ENCODE assay signal across 17 cellular contexts in the genomic region with DNA sequence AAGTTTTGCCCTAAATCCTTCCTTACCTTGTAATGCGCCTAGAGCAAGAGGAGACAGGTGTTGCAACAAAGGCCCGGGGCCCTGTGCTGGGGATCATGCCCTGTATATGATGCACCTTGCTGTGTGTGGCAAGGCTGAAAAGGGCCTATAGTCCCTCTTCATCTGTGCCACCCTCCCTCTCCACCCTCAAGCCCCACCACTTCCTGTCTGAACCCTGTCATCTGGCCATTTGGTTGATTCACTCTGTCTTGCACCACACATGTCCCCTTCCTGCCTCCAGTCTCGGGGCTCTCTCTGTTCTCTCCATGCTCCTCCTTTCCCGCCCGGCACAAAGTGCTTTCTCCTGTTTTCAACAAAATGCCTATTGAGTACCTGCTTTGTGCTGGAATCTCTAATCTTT. TPM values are rescaled to one million over a fixed set of nuclear protein-coding genes. Genes with fewer than 3 reads are reported as not detected.
DNase-seq lines count a peak whose midpoint lies in the region; ATAC-seq and TF ChIP-seq lines count a peak whose summit lies in the region.
"Had no signal": no experiment of that assay in that cellular context is flagged by ENCODE, and none has a peak within 500 bp of the region (broad histone marks: within the 10 kb centered on the region; RNA-seq: fewer than 3 reads in every experiment).

No MANE protein-coding gene starts in this region.

- H3K27ac Mint-ChIP-seq in activated CD4-positive, alpha-beta T cell treated with anti-CD3 and anti-CD28 coated beads for 36 hours, result no peak overlapping the region
- peak overlapping the region; percentile 58 for H3K27ac Mint-ChIP-seq in T-helper 2 cell treated with Interferon-gamma antibody and Interleukin-4, amounts not matched to agents 5 μg/mL and 100 μg/mL, for 36 hours
- H3K27ac Mint-ChIP-seq in natural killer cell, result no peak overlapping the region

- H3K27me3 Mint-ChIP-seq in activated CD4-positive, alpha-beta T cell treated with anti-CD3 and anti-CD28 coated beads for 36 hours, result no peaks in the 10 kb centered on the region
- H3K27me3 Mint-ChIP-seq in T-helper 2 cell treated with Interferon-gamma antibody and Interleukin-4, amounts not matched to agents 5 μg/mL and 100 μg/mL, for 36 hours (ENCODE audit: low read depth), result no peaks in the 10 kb centered on the region
- H3K27me3 Mint-ChIP-seq in natural killer cell (ENCODE audit: low read depth in 2 of 2), result peaks cover 0 to 4% of the 10 kb centered on the region in 2 donors

- H3K4me1 Mint-ChIP-seq in activated CD4-positive, alpha-beta T cell treated with anti-CD3 and anti-CD28 coated beads for 36 hours, result peaks cover 13% of the 10 kb centered on the region
- H3K4me1 Mint-ChIP-seq in T-helper 2 cell treated with Interferon-gamma antibody and Interleukin-4, amounts not matched to agents 5 μg/mL and 100 μg/mL, for 36 hours (ENCODE audit: low read depth), result peaks cover 13% of the 10 kb centered on the region
- peaks cover 6 to 7% of the 10 kb centered on the region in 2 donors for H3K4me1 Mint-ChIP-seq in natural killer cell

- no peaks in the 10 kb centered on the region for H3K9me3 Mint-ChIP-seq in activated CD4-positive, alpha-beta T cell treated with anti-CD3 and anti-CD28 coated beads for 36 hours (ENCODE audit: low read depth)
- no peaks in the 10 kb centered on the region for H3K9me3 Mint-ChIP-seq in T-helper 2 cell treated with Interferon-gamma antibody and Interleukin-4, amounts not matched to agents 5 μg/mL and 100 μg/mL, for 36 hours
- no peaks in the 10 kb centered on the region for H3K9me3 Mint-ChIP-seq in natural killer cell

- no peaks in the 10 kb centered on the region for H3K36me3 Mint-ChIP-seq in activated CD4-positive, alpha-beta T cell treated with anti-CD3 and anti-CD28 coated beads for 36 hours (ENCODE audit: low read depth)
- H3K36me3 Mint-ChIP-seq in T-helper 2 cell treated with Interferon-gamma antibody and Interleukin-4, amounts not matched to agents 5 μg/mL and 100 μg/mL, for 36 hours (ENCODE audit: low read depth), result peaks cover 1% of the 10 kb centered on the region
- no peaks in the 10 kb centered on the region for H3K36me3 Mint-ChIP-seq in natural killer cell

- intact Hi-C loops in activated CD4-positive, alpha-beta T cell treated with anti-CD3 and anti-CD28 coated beads for 36 hours (cut with DNase I, micrococcal nuclease), result no loop called here
- intact Hi-C loops in natural killer cell (cut with micrococcal nuclease), result no loop called here

- CTCF ChIA-PET in activated CD4-positive, alpha-beta T cell treated with anti-CD3 and anti-CD28 coated beads for 36 hours (lab: Charles Lee), result interaction anchor here (0.6 to 1.7 kb wide), 4 partner anchors 10 to 142 kb away, joined by 3 to 4 read pairs (median 3); no protein-coding TSS in a partner anchor

- POLR2A ChIA-PET in activated CD4-positive, alpha-beta T cell treated with anti-CD3 and anti-CD28 coated beads for 36 hours (lab: Charles Lee), result no interaction called here

- TF ChIP-seq CTCF in natural killer cell (IDR thresholded peaks at IDR 0.05), result no peak

- ATAC-seq in activated CD4-positive, alpha-beta T cell treated with anti-CD3 and anti-CD28 coated beads for 36 hours, result peak; percentile 69
- peak in 2 of 3 donors; percentile 36 to 52 for ATAC-seq in natural killer cell
- no peak for ATAC-seq in GM21381 (IDR thresholded peaks at IDR 0.05; ENCODE audit: unreplicated experiment)

- H3K4me3 Mint-ChIP-seq in activated CD4-positive, alpha-beta T cell treated with anti-CD3 and anti-CD28 coated beads for 36 hours, result no peak overlapping the region
- no peak overlapping the region for H3K4me3 Mint-ChIP-seq in T-helper 2 cell treated with Interferon-gamma antibody and Interleukin-4, amounts not matched to agents 5 μg/mL and 100 μg/mL, for 36 hours
- H3K4me3 Mint-ChIP-seq in natural killer cell, result no peak overlapping the region

- peak; percentile 32 for DNase-seq in activated CD4-positive, alpha-beta T cell treated with anti-CD3 and anti-CD28 coated beads for 36 hours
- DNase-seq in activated CD4-positive, alpha-beta T cell treated with anti-CD3 and anti-CD28 coated beads, Interleukin-2, amount 50 U/mL, for 1 hour, result no peak
- DNase-seq in Kasumi-1 (lab: John Stamatoyannopoulos, UW) (peak; percentile 94 to 96), natural killer cell (no peak), hippocampal formation (lab: John Stamatoyannopoulos, UW) (no peak), germinal center (ENCODE audit: low spot score) (no peak)
- DNase-seq in T-helper 2 cell treated with Interferon-gamma antibody and Interleukin-4, amounts not matched to agents 5 μg/mL and 100 μg/mL, for 36 hours (ENCODE audit: low spot score), result no peak
- DNase-seq: 8988T; activated CD8-positive, alpha-beta memory T cell treated with anti-CD3 and anti-CD28 coated beads, Interleukin-2, amount 50 U/mL, for 4 hours; caudate nucleus; effector CD4-positive, alpha-beta T cell; midbrain; NCI-H1436 treated with DMSO at 0.1 percent for 48 hours; NCI-H2227 treated with DMSO at 0.1 percent for 48 hours; occipital lobe; stimulated activated CD4-positive, alpha-beta T cell treated with anti-CD3 and anti-CD28 coated beads, Interleukin-4, amount 100 ng/mL, for 4 hours had no signal

RNA-seq across cellular contexts. Expression of gene MALSU1, which starts 11.5 kb away (rescaled TPM):
- 10 to 100 TPM; 97.7 to 98.4 TPM for total RNA-seq in activated CD4-positive, alpha-beta T cell treated with anti-CD3 and anti-CD28 coated beads for 36 hours
- 10 to 100 TPM; 23.4 to 31.8 (median 26.3) TPM for total RNA-seq in natural killer cell

RNA-seq across cellular contexts. Expression of gene GPNMB, which starts 41.0 kb away (rescaled TPM):
- under 1 TPM; 0.42 to 0.66 TPM for total RNA-seq in activated CD4-positive, alpha-beta T cell treated with anti-CD3 and anti-CD28 coated beads for 36 hours
- not detected for total RNA-seq in natural killer cell

Comparison
In these comparisons a context has a peak if more than half of its experiments do, and no peak if none do; other contexts are left out.
1. DNase-seq: peak in activated CD4-positive, alpha-beta T cell treated with anti-CD3 and anti-CD28 coated beads for 36 hours (single experiment) and Kasumi-1 (2 of 2); none in activated CD4-positive, alpha-beta T cell treated with anti-CD3 and anti-CD28 coated beads, Interleukin-2, amount 50 U/mL, for 1 hour (single experiment), T-helper 2 cell treated with Interferon-gamma antibody and Interleukin-4, amounts not matched to agents 5 μg/mL and 100 μg/mL, for 36 hours (single experiment), natural killer cell (single experiment), hippocampal formation (0 of 2) and germinal center (single experiment).